In the genomic region with DNA sequence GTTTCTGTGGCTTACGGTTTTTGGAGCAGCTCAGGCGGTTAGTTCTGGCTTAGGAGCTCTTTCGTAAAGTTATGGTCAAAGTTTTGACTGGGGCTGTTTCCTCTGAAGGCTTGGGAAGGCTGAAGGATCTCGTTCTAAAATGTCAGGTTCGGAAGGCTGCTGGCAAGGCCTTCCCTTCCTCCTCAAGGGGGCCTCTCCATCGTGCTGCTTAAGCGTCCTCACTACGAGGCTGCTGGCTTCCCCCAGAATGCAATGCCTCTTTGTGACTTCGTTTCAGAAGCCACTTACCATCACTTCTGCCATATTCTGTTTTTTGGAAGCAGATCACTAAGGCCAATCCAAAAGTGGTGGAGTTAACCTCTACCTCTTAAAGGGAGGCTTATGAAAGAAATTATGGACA, we compare ENCODE assay signal across 23 cellular contexts.
"Had no signal": no experiment of that assay in that cellular context is flagged by ENCODE, and none has a peak within 500 bp of the region (broad histone marks: within the 10 kb centered on the region; RNA-seq: fewer than 3 reads in every experiment).

No MANE protein-coding gene starts in this region.

- H3K4me1 Mint-ChIP-seq: activated CD4-positive, alpha-beta T cell treated with anti-CD3 and anti-CD28 coated beads, Interleukin-2, amount 10 ng/mL, durations not matched to agents 7 days and 5 days; activated T-helper 17 cell treated with anti-CD3 and anti-CD28 coated beads, Interleukin-2, amount 50 U/mL, for 72 hours; brain had no signal

- DNase-seq: activated CD4-positive, alpha-beta memory T cell treated with anti-CD3 and anti-CD28 coated beads for 36 hours; activated CD4-positive, alpha-beta T cell treated with anti-CD3 and anti-CD28 coated beads, Interleukin-2, amount 10 ng/mL, durations not matched to agents 7 days and 5 days; activated CD4-positive, CD25-positive, alpha-beta regulatory T cell; activated CD8-positive, alpha-beta memory T cell treated with anti-CD3 and anti-CD28 coated beads for 24 hours; activated gamma-delta T cell; activated naive CD4-positive, alpha-beta T cell treated with anti-CD3 and anti-CD28 coated beads for 36 hours; activated T-cell treated with anti-CD3 and anti-CD28 coated beads for 4 hours; activated T-cell treated with anti-CD3 and anti-CD28 coated beads, Interleukin-2, amount 50 U/mL, for 48 hours; amygdala; MV-4-11; NCI-H1092 treated with DMSO at 0.1 percent for 48 hours; NCI-H1417 treated with DMSO at 0.1 percent for 48 hours; NCI-H1694; NCI-H2029 treated with DMSO at 0.1 percent for 48 hours; NCI-H446; NCI-H524; PC-9; SHP77 treated with DMSO at 0.1 percent for 48 hours had no signal

- H3K36me3 Mint-ChIP-seq: activated CD4-positive, alpha-beta memory T cell treated with anti-CD3 and anti-CD28 coated beads for 36 hours; activated naive CD8-positive, alpha-beta T cell; brain had no signal

- H3K4me3 Mint-ChIP-seq: activated CD4-positive, alpha-beta memory T cell treated with anti-CD3 and anti-CD28 coated beads for 36 hours; activated CD4-positive, alpha-beta T cell treated with anti-CD3 and anti-CD28 coated beads, Interleukin-2, amount 10 ng/mL, durations not matched to agents 7 days and 5 days; activated naive CD4-positive, alpha-beta T cell treated with anti-CD3 and anti-CD28 coated beads for 36 hours; activated naive CD8-positive, alpha-beta T cell; activated T-helper 17 cell treated with anti-CD3 and anti-CD28 coated beads, Interleukin-2, amount 50 U/mL, for 72 hours; brain; T-helper 1 cell treated with Interleukin-12 subunit alpha and Interleukin-12 subunit beta and Interleukin-4 antibody, amounts not matched to agents 30 μg/mL and 1 μg/mL, for 36 hours had no signal

- H3K4me2 ChIP-seq: KMS-11, PC-9 had no signal

- H3K27ac ChIP-seq: KMS-11, PC-9 had no signal

- H3K4me3 ChIP-seq: PC-9 had no signal

- H2AFZ ChIP-seq: PC-9 had no signal

- ATAC-seq: activated T-helper 17 cell treated with anti-CD3 and anti-CD28 coated beads, Interleukin-2, amount 50 U/mL, for 72 hours had no signal

- H3K27ac Mint-ChIP-seq: activated CD4-positive, alpha-beta memory T cell treated with anti-CD3 and anti-CD28 coated beads for 36 hours; activated CD4-positive, alpha-beta T cell treated with anti-CD3 and anti-CD28 coated beads, Interleukin-2, amount 10 ng/mL, durations not matched to agents 7 days and 5 days; activated naive CD4-positive, alpha-beta T cell treated with anti-CD3 and anti-CD28 coated beads for 36 hours; activated naive CD8-positive, alpha-beta T cell; activated T-helper 17 cell treated with anti-CD3 and anti-CD28 coated beads, Interleukin-2, amount 50 U/mL, for 72 hours; brain; T-helper 1 cell treated with Interleukin-12 subunit alpha and Interleukin-12 subunit beta and Interleukin-4 antibody, amounts not matched to agents 30 μg/mL and 1 μg/mL, for 36 hours had no signal

- H3K27me3 Mint-ChIP-seq: activated CD4-positive, alpha-beta memory T cell treated with anti-CD3 and anti-CD28 coated beads for 36 hours; activated CD4-positive, alpha-beta T cell treated with anti-CD3 and anti-CD28 coated beads, Interleukin-2, amount 10 ng/mL, durations not matched to agents 7 days and 5 days; activated naive CD8-positive, alpha-beta T cell; activated T-helper 17 cell treated with anti-CD3 and anti-CD28 coated beads, Interleukin-2, amount 50 U/mL, for 72 hours; brain had no signal

- H3K9ac ChIP-seq: KMS-11 had no signal
